ENCODE assay signal across 8 cellular contexts in genomic region chr1:184163674-184164470, GRCh38.
DNase-seq lines count a peak whose midpoint lies in the region; ATAC-seq and TF ChIP-seq lines count a peak whose summit lies in the region.

No MANE protein-coding gene starts in this region.

- H3K4me3 ChIP-seq in H7 (ENCODE audit: insufficient read depth, low read depth, low read length) (no peak overlapping the region), NB4 (ENCODE audit: low read depth, low read length) (no peak overlapping the region), hepatocyte (no peak overlapping the region)

- H3K27me3 ChIP-seq in H7 (ENCODE audit: control insufficient read depth, insufficient read depth, low read length) (no peaks in the 10 kb centered on the region), hepatocyte (no peaks in the 10 kb centered on the region)

- ATAC-seq in GM18502 (IDR thresholded peaks at IDR 0.05; ENCODE audit: poor library complexity, unreplicated experiment), result peak; percentile 80
- peak; percentile 73 to 78 for ATAC-seq in left cardiac atrium
- ATAC-seq in esophagus mucosa, result no peak

- H3K4me2 ChIP-seq in hepatocyte, result no peak overlapping the region

- intact Hi-C loops in left cardiac atrium (cut with DNase I), result no loop called here

- H3K9me3 ChIP-seq in hepatocyte (ENCODE audit: low read depth), result no peaks in the 10 kb centered on the region

- TF ChIP-seq CTCF in NB4 (IDR thresholded peaks at IDR 0.05; ENCODE audit: low read depth, low read length), result no peak
- no peak for TF ChIP-seq CTCF in hepatocyte (IDR thresholded peaks at IDR 0.05; ENCODE audit: poor library complexity)

- H3K79me2 ChIP-seq in hepatocyte, result no peaks in the 10 kb centered on the region

- TF ChIP-seq POLR2A in NB4 (IDR thresholded peaks at IDR 0.05; ENCODE audit: extremely low read depth, insufficient read length), result no peak

- H3K27ac ChIP-seq in hepatocyte, result no peak overlapping the region

- no peaks in the 10 kb centered on the region for H4K20me1 ChIP-seq in hepatocyte (ENCODE audit: insufficient read depth, poor library complexity, severe bottlenecking)

- H3K4me1 ChIP-seq in hepatocyte (ENCODE audit: insufficient read depth), result no peaks in the 10 kb centered on the region

- H3K9me2 ChIP-seq in hepatocyte (replicated peaks; ENCODE audit: insufficient read depth), result no peaks in the 10 kb centered on the region

- H3K36me3 ChIP-seq in H7 (replicated peaks; ENCODE audit: control insufficient read depth, insufficient read depth, low read length) (no peaks in the 10 kb centered on the region), hepatocyte (replicated peaks; ENCODE audit: insufficient read depth, low read depth) (no peaks in the 10 kb centered on the region)

- 92% methylated on average over 3 of the region's 3 CpGs for WGBS in hepatocyte (ENCODE audit: low lambda C conversion rate, missing lambda C conversion rate)

- peak; percentile 13 for DNase-seq in H7
- DNase-seq in NB4 (ENCODE audit: low read depth), result peak; percentile 27
- DNase-seq in left cardiac atrium, result no peak
- DNase-seq in hepatocyte (ENCODE audit: low spot score), result no peak
- DNase-seq in NAMALWA (ENCODE audit: low spot score), result no peak
- DNase-seq in NCI-H2081 (lab: John Stamatoyannopoulos, UW), result no peak

- H2AFZ ChIP-seq in hepatocyte, result no peak overlapping the region

Comparison
In these comparisons a context has a peak if more than half of its experiments do, and no peak if none do; other contexts are left out.
1. DNase-seq: peak in H7 (single experiment) and NB4 (single experiment); none in left cardiac atrium (single experiment), hepatocyte (single experiment), NAMALWA (single experiment) and NCI-H2081 (0 of 2).